ENCODE assay signal across 1 cellular context in the genomic region with DNA sequence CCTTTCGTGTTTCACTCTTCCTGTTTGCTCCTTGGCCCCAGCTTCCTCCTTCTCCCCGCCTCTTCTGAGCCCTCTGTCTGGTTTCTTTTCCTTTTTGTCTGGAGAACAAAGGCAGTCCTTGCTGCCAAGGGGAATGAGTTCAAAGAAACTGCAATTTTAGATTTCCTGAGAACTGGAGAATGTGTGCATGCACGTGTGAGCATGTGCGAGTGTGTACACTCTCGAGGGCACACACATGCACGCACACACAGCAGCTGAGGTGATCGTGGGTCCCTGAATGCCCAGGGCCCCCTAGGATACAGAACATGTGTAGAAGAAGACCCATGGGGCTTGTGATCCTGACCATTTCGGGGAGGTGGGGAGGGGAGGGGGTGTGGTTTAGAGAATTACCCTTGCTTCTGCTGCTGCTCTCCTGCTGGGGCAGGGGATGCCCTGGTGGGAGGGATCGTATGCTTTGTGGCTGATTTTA.
TF ChIP-seq lines count a peak whose summit lies in the region.

No MANE protein-coding gene starts in this region.

TF ChIP-seq in WTC11, 78 proteins besides CTCF, POLR2A, EP300 and RAD21 (continued from another document):
- no peak for TF ChIP-seq ZNF219 (CRISPR knock-in tag; IDR thresholded peaks at IDR 0.05; ENCODE audit: borderline replicate concordance)
- no peak for TF ChIP-seq NFE2L1 (CRISPR knock-in tag; IDR thresholded peaks at IDR 0.05)
- no peak for TF ChIP-seq ESRRA (CRISPR knock-in tag; IDR thresholded peaks at IDR 0.05; ENCODE audit: borderline replicate concordance)
